ENCODE assay signal across 1 cellular context in the genomic region with DNA sequence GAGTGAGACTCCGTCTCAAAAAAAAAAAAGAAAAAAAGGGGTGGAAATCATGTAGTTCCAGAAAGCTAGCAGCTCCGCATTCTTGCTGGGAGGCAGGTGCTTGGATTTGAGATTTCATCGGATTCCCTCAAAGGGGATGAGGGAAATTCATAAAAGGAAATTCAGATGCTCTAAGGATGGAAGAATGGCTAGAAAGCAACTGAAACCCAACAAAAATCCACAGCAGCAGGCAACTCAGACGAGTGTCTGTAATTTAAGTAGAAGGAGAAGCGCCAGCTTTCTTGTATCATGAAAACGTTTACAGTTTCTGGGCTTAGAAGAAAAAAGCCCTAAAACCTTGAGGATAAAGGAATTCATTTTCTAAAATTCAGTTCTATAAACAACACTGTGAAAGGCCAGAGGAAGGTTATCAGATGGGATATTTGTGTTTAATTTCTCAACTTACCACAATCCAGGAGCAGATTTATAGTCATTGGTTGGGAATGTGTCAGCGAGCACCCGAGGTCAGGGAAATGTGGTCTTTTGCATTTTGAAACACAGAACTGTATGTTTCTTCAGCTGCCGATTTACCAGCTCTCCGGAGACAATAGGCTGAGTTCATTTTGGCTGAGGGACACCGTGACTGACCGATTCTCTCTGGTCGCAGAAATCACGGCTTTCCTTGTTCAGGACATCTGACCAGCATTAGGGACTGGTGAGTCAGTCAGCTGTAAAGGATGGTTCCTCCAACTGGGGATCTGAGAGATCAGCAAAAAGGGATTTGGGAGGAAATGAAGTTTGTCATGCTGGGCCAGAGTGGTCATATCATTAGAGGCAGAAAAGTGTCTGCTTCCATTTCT.
TF ChIP-seq lines count a peak whose summit lies in the region.

No MANE protein-coding gene starts in this region.

TF ChIP-seq in HepG2, 621 proteins besides CTCF, POLR2A, EP300 and RAD21 (continued from another document):
- no peak for TF ChIP-seq MEIS2 (CRISPR knock-in tag; IDR thresholded peaks at IDR 0.05)
- no peak for TF ChIP-seq CCDC6 (CRISPR knock-in tag; IDR thresholded peaks at IDR 0.05)
- no peak for TF ChIP-seq HNRNPLL (IDR thresholded peaks at IDR 0.05; ENCODE audit: low read depth, low read length, poor library complexity, severe bottlenecking)
- TF ChIP-seq NR2F6 (IDR thresholded peaks at IDR 0.05): 0 out of 2 replicates have a peak, but pooled peaks have one; percentile 31
- TF ChIP-seq NR2F6 (CRISPR knock-in tag; IDR thresholded peaks at IDR 0.05): no peak
- no peak for TF ChIP-seq SMYD3 (CRISPR knock-in tag; IDR thresholded peaks at IDR 0.05)
- TF ChIP-seq TBX2 (CRISPR knock-in tag; IDR thresholded peaks at IDR 0.05; ENCODE audit: borderline replicate concordance): peak; percentile 50; the same call in 1 of the 2 replicates
- no peak for TF ChIP-seq SMAD3 (CRISPR knock-in tag; IDR thresholded peaks at IDR 0.05)
- TF ChIP-seq ERF (CRISPR knock-in tag; IDR thresholded peaks at IDR 0.05): 0 out of 2 replicates have a peak, but pooled peaks have one; percentile 8
- TF ChIP-seq BRD4 (CRISPR knock-in tag; IDR thresholded peaks at IDR 0.05): no peak
- 0 out of 2 replicates have a peak, but pooled peaks have one; percentile 20 for TF ChIP-seq ZSCAN9 (CRISPR knock-in tag; IDR thresholded peaks at IDR 0.05; ENCODE audit: borderline replicate concordance)
- no peak for TF ChIP-seq SRF (IDR thresholded peaks at IDR 0.05; ENCODE audit: low read depth, low read length)
- TF ChIP-seq SRSF9 (IDR thresholded peaks at IDR 0.05; ENCODE audit: borderline replicate concordance, insufficient read depth, low read depth, low read length, poor library complexity, severe bottlenecking): no peak
- TF ChIP-seq ATF7-NPFF (CRISPR knock-in tag; IDR thresholded peaks at IDR 0.05; ENCODE audit: low read depth): no peak
- no peak for TF ChIP-seq FLYWCH1 (CRISPR knock-in tag; IDR thresholded peaks at IDR 0.05)
- TF ChIP-seq EHMT2 (IDR thresholded peaks at IDR 0.05; ENCODE audit: borderline replicate concordance, low read depth, low read length): no peak
- TF ChIP-seq ZMAT5 (CRISPR knock-in tag; IDR thresholded peaks at IDR 0.05; ENCODE audit: borderline replicate concordance, low read depth): no peak
- peak; percentile 65; the same call in 1 of the 2 replicates for TF ChIP-seq GFI1 (CRISPR knock-in tag; IDR thresholded peaks at IDR 0.05; ENCODE audit: borderline replicate concordance)
- no peak for TF ChIP-seq SOX6 (IDR thresholded peaks at IDR 0.05)
- TF ChIP-seq SOX6 (CRISPR knock-in tag; IDR thresholded peaks at IDR 0.05): peak; percentile 36; the same call in 1 of the 2 replicates
- TF ChIP-seq ARID5B (CRISPR knock-in tag; IDR thresholded peaks at IDR 0.05): peak; percentile 39; the same call in 1 of the 2 replicates
- no peak for TF ChIP-seq GPN1 (CRISPR knock-in tag; IDR thresholded peaks at IDR 0.05; ENCODE audit: borderline replicate concordance)
- no peak for TF ChIP-seq ZNF30 (CRISPR knock-in tag; IDR thresholded peaks at IDR 0.05)
- TF ChIP-seq MED1 (CRISPR knock-in tag; IDR thresholded peaks at IDR 0.05): 0 out of 2 replicates have a peak, but pooled peaks have one; percentile 20
- peak; percentile 25; the same call in 1 of the 2 replicates for TF ChIP-seq GATAD2A (CRISPR knock-in tag; IDR thresholded peaks at IDR 0.05)
- peak; percentile 23; the same call in 1 of the 2 replicates for TF ChIP-seq SAP130 (CRISPR knock-in tag; IDR thresholded peaks at IDR 0.05; ENCODE audit: low read depth)
- 0 out of 2 replicates have a peak, but pooled peaks have one; percentile 20 for TF ChIP-seq CBX5 (CRISPR knock-in tag; IDR thresholded peaks at IDR 0.05; ENCODE audit: borderline replicate concordance)
- TF ChIP-seq MEIS1 (CRISPR knock-in tag; IDR thresholded peaks at IDR 0.05; ENCODE audit: borderline replicate concordance): no peak
